8 cellular contexts compared by ENCODE assay signal in genomic region chr19:43533546-43534304, GRCh38. TPM values are rescaled to one million over a fixed set of nuclear protein-coding genes. Genes with fewer than 3 reads are reported as not detected.
DNase-seq lines count a peak whose midpoint lies in the region; ATAC-seq and TF ChIP-seq lines count a peak whose summit lies in the region.

No MANE protein-coding gene starts in this region.

- peak overlapping the region; percentile 28 for H3K56ac ChIP-seq in mesendoderm (ENCODE audit: low read length)

- H3K79me1 ChIP-seq in mesendoderm (ENCODE audit: low read length), result no peaks in the 10 kb centered on the region

- no peaks in the 10 kb centered on the region for H3K27me3 ChIP-seq in CD4-positive, CD25-positive, alpha-beta regulatory T cell (ENCODE audit: control insufficient read depth, insufficient read depth, low read length)
- H3K27me3 ChIP-seq in endodermal cell (ENCODE audit: control insufficient read depth, insufficient read depth, low read length, poor library complexity, severe bottlenecking), result no peaks in the 10 kb centered on the region
- no peaks in the 10 kb centered on the region for H3K27me3 ChIP-seq in mesendoderm (ENCODE audit: insufficient read depth, low read length, poor library complexity)

- no peak overlapping the region for H3K4ac ChIP-seq in mesendoderm (ENCODE audit: low read depth, low read length)

- no peak overlapping the region for H2BK5ac ChIP-seq in mesendoderm (ENCODE audit: low read length)

- H3K4me1 ChIP-seq in CD4-positive, CD25-positive, alpha-beta regulatory T cell (ENCODE audit: control insufficient read depth, insufficient read depth, low read length, poor library complexity, severe bottlenecking), result peaks cover 11% of the 10 kb centered on the region
- no peaks in the 10 kb centered on the region for H3K4me1 ChIP-seq in endodermal cell (ENCODE audit: control insufficient read depth, insufficient read depth, low read length)
- H3K4me1 ChIP-seq in mesendoderm (ENCODE audit: control insufficient read depth, low read depth, low read length), result peaks cover 6% of the 10 kb centered on the region

- peak; percentile 91 to 96 (median 91) for DNase-seq in CD4-positive, CD25-positive, alpha-beta regulatory T cell
- DNase-seq in HT-29 (ENCODE audit: low spot score) (peak; percentile 100), NOMO-1 treated with DMSO at 0.1 percent for 48 hours (lab: John Stamatoyannopoulos, UW; ENCODE audit: unreplicated experiment) (peak; percentile 98), endodermal cell (peak; percentile 99), mesendoderm (peak; percentile 99)
- peak; percentile 90 for DNase-seq in activated CD8-positive, alpha-beta memory T cell treated with anti-CD3 and anti-CD28 coated beads, Interleukin-2, amount 50 U/mL, for 24 hours (ENCODE audit: extremely low read depth)
- peak; percentile 91 for DNase-seq in stimulated activated CD8-positive, alpha-beta memory T cell treated with anti-CD3 and anti-CD28 coated beads, Interleukin-12 subunit alpha, Interleukin-12 subunit beta, amount 100 ng/mL, for 24 hours (ENCODE audit: extremely low read depth)

- peak overlapping the region; percentile 81 for H3K4me3 ChIP-seq in CD4-positive, CD25-positive, alpha-beta regulatory T cell (ENCODE audit: low read depth, low read length)
- H3K4me3 ChIP-seq in endodermal cell (ENCODE audit: low read length) (peak overlapping the region; percentile 92), mesendoderm (ENCODE audit: low read length) (peak overlapping the region; percentile 0)

- no peak for TF ChIP-seq CTCF in endodermal cell (conservative IDR thresholded peaks at IDR 0.05)

- peak overlapping the region; percentile 30 for H3K4me2 ChIP-seq in mesendoderm (ENCODE audit: low read length)

- H3K27me3 Mint-ChIP-seq in CD4-positive, CD25-positive, alpha-beta regulatory T cell, result peaks cover 5% of the 10 kb centered on the region
- H3K27me3 Mint-ChIP-seq in endodermal cell (ENCODE audit: insufficient read depth), result peaks cover 10% of the 10 kb centered on the region

- peaks cover 8% of the 10 kb centered on the region for H3K36me3 ChIP-seq in CD4-positive, CD25-positive, alpha-beta regulatory T cell (ENCODE audit: control insufficient read depth, insufficient read depth, low read length)
- H3K36me3 ChIP-seq in endodermal cell (ENCODE audit: control insufficient read depth, insufficient read depth, low read length) (peaks cover 20% of the 10 kb centered on the region), mesendoderm (ENCODE audit: control insufficient read depth, insufficient read depth, low read length) (peaks cover 3% of the 10 kb centered on the region)

- H4K8ac ChIP-seq in mesendoderm (ENCODE audit: low read depth, low read length), result no peak overlapping the region

- peaks cover 3 to 6% of the 10 kb centered on the region in 2 experiments for H3K9me3 ChIP-seq in CD4-positive, CD25-positive, alpha-beta regulatory T cell (ENCODE audit: control insufficient read depth in 2 of 2, low read length in 2 of 2)
- H3K9me3 ChIP-seq in endodermal cell (ENCODE audit: control insufficient read depth, low read length), result peaks cover 6% of the 10 kb centered on the region

- peak overlapping the region; percentile 90 to 95 (median 93) for H3K27ac Mint-ChIP-seq in CD4-positive, CD25-positive, alpha-beta regulatory T cell
- H3K27ac Mint-ChIP-seq in endodermal cell, result peak overlapping the region; percentile 93

- H2BK120ac ChIP-seq in mesendoderm (ENCODE audit: low read depth, low read length), result no peak overlapping the region

- 1% methylated on average over 29 to 41 of the region's 41 CpGs for WGBS in endodermal cell (ENCODE audit: insufficient coverage in 1 of 2, insufficient read length in 1 of 2), 2 experiments
- no CpG with 5 or more reads among the region's 41 CpGs for WGBS in mesendoderm (ENCODE audit: extremely low coverage, insufficient coverage, low lambda C conversion rate)

- H3K79me2 ChIP-seq in mesendoderm (ENCODE audit: control insufficient read depth, insufficient read depth, low read length), result no peaks in the 10 kb centered on the region

- H3K23ac ChIP-seq in mesendoderm (ENCODE audit: low read length), result no peak overlapping the region

- peaks cover 13% of the 10 kb centered on the region for H3K36me3 Mint-ChIP-seq in CD4-positive, CD25-positive, alpha-beta regulatory T cell
- H3K36me3 Mint-ChIP-seq in endodermal cell (ENCODE audit: low read depth), result peaks cover 21% of the 10 kb centered on the region

- peaks cover 0 to 5% (median 0%) of the 10 kb centered on the region in 7 donors for H3K9me3 Mint-ChIP-seq in CD4-positive, CD25-positive, alpha-beta regulatory T cell
- peaks cover 4% of the 10 kb centered on the region for H3K9me3 Mint-ChIP-seq in endodermal cell

- H3K4me1 Mint-ChIP-seq in CD4-positive, CD25-positive, alpha-beta regulatory T cell, result peaks cover 0 to 26% (median 11%) of the 10 kb centered on the region in 4 donors
- H3K4me1 Mint-ChIP-seq in endodermal cell, result peaks cover 5% of the 10 kb centered on the region

- no peak overlapping the region for H3K9ac ChIP-seq in endodermal cell (ENCODE audit: extremely low read depth, low read length, poor library complexity, severe bottlenecking)
- peak overlapping the region; percentile 28 for H3K9ac ChIP-seq in mesendoderm (ENCODE audit: low read length)

- H2BK15ac ChIP-seq in mesendoderm (replicated peaks; ENCODE audit: low read depth), result no peak overlapping the region

- H2AK5ac ChIP-seq in mesendoderm (ENCODE audit: low read length), result no peak overlapping the region

- H4K5ac ChIP-seq in mesendoderm (ENCODE audit: low read length), result no peak overlapping the region

- no peak overlapping the region for H3K18ac ChIP-seq in mesendoderm (ENCODE audit: low read length)

- H3K4me3 Mint-ChIP-seq in CD4-positive, CD25-positive, alpha-beta regulatory T cell, result peak overlapping the region; percentile 93 to 98 (median 96)
- H3K4me3 Mint-ChIP-seq in endodermal cell, result peak overlapping the region; percentile 66

- H3K27ac ChIP-seq in CD4-positive, CD25-positive, alpha-beta regulatory T cell (ENCODE audit: insufficient read depth, low read length, poor library complexity, severe bottlenecking), result peak overlapping the region; percentile 74
- H3K27ac ChIP-seq in endodermal cell (ENCODE audit: low read depth, low read length) (peak overlapping the region; percentile 85), mesendoderm (ENCODE audit: low read depth, low read length) (no peak overlapping the region)

- peak; percentile 76 to 82 for ATAC-seq in CD4-positive, CD25-positive, alpha-beta regulatory T cell (ENCODE audit: low read depth in 2 of 2)
- peak; percentile 62 for ATAC-seq in GM19468 (IDR thresholded peaks at IDR 0.05; ENCODE audit: extremely low read depth, unreplicated experiment)

RNA-seq across cellular contexts. Expression of gene ZNF575, which starts 0.7 kb away (rescaled TPM):
- 3.3 TPM for total RNA-seq in CD4-positive, CD25-positive, alpha-beta regulatory T cell
- polyA plus RNA-seq in CD4-positive, CD25-positive, alpha-beta regulatory T cell, result 1 to 10 TPM in 3 of 4 donors, under 1 TPM in 1; 0.83 to 1.6 (median 1.3) TPM
- 0.08 TPM in 2 replicates for total RNA-seq in HT-29 (2014; rRNA removed; shearing (Covaris generic))
- total RNA-seq in endodermal cell, result under 1 TPM; 0.22 TPM
- 1.2 TPM for polyA plus RNA-seq in endodermal cell (2013, experiment 1 of 2)
- 1.5 TPM for polyA plus RNA-seq in endodermal cell (2013, experiment 2 of 2)
- 0.13 TPM for polyA plus RNA-seq in mesendoderm (2013, experiment 1 of 2)
- polyA plus RNA-seq in mesendoderm (2013, experiment 2 of 2), result 0.27 TPM

RNA-seq across cellular contexts. Expression of gene ETHE1, which starts 6.7 kb away (rescaled TPM):
- 22.8 TPM for total RNA-seq in CD4-positive, CD25-positive, alpha-beta regulatory T cell
- polyA plus RNA-seq in CD4-positive, CD25-positive, alpha-beta regulatory T cell, result 10 to 100 TPM; 55.1 to 73.5 (median 64.4) TPM
- 179 and 190 TPM in 2 replicates for total RNA-seq in HT-29 (2014; rRNA removed; shearing (Covaris generic))
- total RNA-seq in endodermal cell, result 10 to 100 TPM; 13.0 to 15.2 TPM
- 21.1 TPM for polyA plus RNA-seq in endodermal cell (2013, experiment 1 of 2)
- 17.8 TPM for polyA plus RNA-seq in endodermal cell (2013, experiment 2 of 2)
- 6.7 TPM for polyA plus RNA-seq in mesendoderm (2013, experiment 1 of 2)
- polyA plus RNA-seq in mesendoderm (2013, experiment 2 of 2), result 6.7 TPM

RNA-seq across cellular contexts. Expression of gene PHLDB3, which starts 29.2 kb away (rescaled TPM):
- 64.1 TPM for total RNA-seq in CD4-positive, CD25-positive, alpha-beta regulatory T cell
- 1 to 10 TPM; 1.5 to 4.4 (median 3.6) TPM for polyA plus RNA-seq in CD4-positive, CD25-positive, alpha-beta regulatory T cell
- 45.7 and 52.4 TPM in 2 replicates for total RNA-seq in HT-29 (2014; rRNA removed; shearing (Covaris generic))
- 10 to 100 TPM in 1 of 2 donors, 1 to 10 TPM in 1; 7.7 to 13.5 TPM for total RNA-seq in endodermal cell
- 7.9 TPM for polyA plus RNA-seq in endodermal cell (2013, experiment 1 of 2)
- polyA plus RNA-seq in endodermal cell (2013, experiment 2 of 2), result 9.2 TPM
- 2.3 TPM for polyA plus RNA-seq in mesendoderm (2013, experiment 1 of 2)
- 2.3 TPM for polyA plus RNA-seq in mesendoderm (2013, experiment 2 of 2)

RNA-seq across cellular contexts. Expression of gene XRCC1, which starts 41.6 kb away (rescaled TPM):
- total RNA-seq in CD4-positive, CD25-positive, alpha-beta regulatory T cell, result 35.4 TPM
- polyA plus RNA-seq in CD4-positive, CD25-positive, alpha-beta regulatory T cell, result 10 to 100 TPM; 19.8 to 26.9 (median 24.3) TPM
- total RNA-seq in HT-29 (2014; rRNA removed; shearing (Covaris generic)), result 59.7 and 60.1 TPM in 2 replicates
- 10 to 100 TPM; 48.8 to 52.1 TPM for total RNA-seq in endodermal cell
- polyA plus RNA-seq in endodermal cell (2013, experiment 1 of 2), result 73.8 TPM
- 61.7 TPM for polyA plus RNA-seq in endodermal cell (2013, experiment 2 of 2)
- polyA plus RNA-seq in mesendoderm (2013, experiment 1 of 2), result 25.6 TPM
- polyA plus RNA-seq in mesendoderm (2013, experiment 2 of 2), result 24.3 TPM

RNA-seq across cellular contexts. Expression of gene PINLYP, which starts 41.9 kb away (rescaled TPM):
- not detected for total RNA-seq in CD4-positive, CD25-positive, alpha-beta regulatory T cell
- 1 to 10 TPM in 1 of 4 donors, under 1 TPM in 3; 0.42 to 1.3 (median 0.65) TPM for polyA plus RNA-seq in CD4-positive, CD25-positive, alpha-beta regulatory T cell
- 0.03 TPM in 1 of 2 replicates, not detected in the other for total RNA-seq in HT-29 (2014; rRNA removed; shearing (Covaris generic))
- 10 to 100 TPM in 1 of 2 donors, 1 to 10 TPM in 1; 7.7 to 12.2 TPM for total RNA-seq in endodermal cell
- polyA plus RNA-seq in endodermal cell (2013, experiment 1 of 2), result 5.5 TPM
- polyA plus RNA-seq in endodermal cell (2013, experiment 2 of 2), result 2.1 TPM
- polyA plus RNA-seq in mesendoderm (2013, experiment 1 of 2), result 8.6 TPM
- polyA plus RNA-seq in mesendoderm (2013, experiment 2 of 2), result 8.5 TPM

Comparison
In these comparisons a context has a peak if more than half of its experiments do, and no peak if none do; other contexts are left out.
1. H3K4me3 ChIP-seq: peak in every context shown above with its lines; median percentile 92 in endodermal cell; 81 in CD4-positive, CD25-positive, alpha-beta regulatory T cell; 0 in mesendoderm.